Comparison of ENCODE assay signal across 8 cellular contexts in genomic region chr3:59212128-59212764, GRCh38.
DNase-seq lines count a peak whose midpoint lies in the region; ATAC-seq and TF ChIP-seq lines count a peak whose summit lies in the region.

No MANE protein-coding gene starts in this region.

- H3K9me3 ChIP-seq in WERI-Rb-1 (ENCODE audit: severe bottlenecking) (no peaks in the 10 kb centered on the region), cardiac muscle cell (ENCODE audit: low read depth) (no peaks in the 10 kb centered on the region)

- no peaks in the 10 kb centered on the region for H3K4me1 ChIP-seq in cardiac muscle cell (ENCODE audit: low read depth)

- no peaks in the 10 kb centered on the region for H3K36me3 Mint-ChIP-seq in HFFc6 (ENCODE audit: low read depth)

- TF ChIP-seq CTCF in HFFc6 (IDR thresholded peaks at IDR 0.05) (peak; percentile 82), WERI-Rb-1 (IDR thresholded peaks at IDR 0.05; ENCODE audit: low read depth, low read length) (peak; percentile 43), cardiac muscle cell (IDR thresholded peaks at IDR 0.05; ENCODE audit: low read depth, low read length) (peak; percentile 62)

- H3K36me3 ChIP-seq in WERI-Rb-1 (no peaks in the 10 kb centered on the region), cardiac muscle cell (no peaks in the 10 kb centered on the region)

- ATAC-seq in Right ventricle myocardium inferior (peak; percentile 60), HG02642 (IDR thresholded peaks at IDR 0.05; ENCODE audit: poor library complexity, unreplicated experiment) (no peak)

- H3K4me3 Mint-ChIP-seq in HFFc6: no peak overlapping the region

- H3K27me3 ChIP-seq in WERI-Rb-1 (ENCODE audit: insufficient read depth, low read depth, severe bottlenecking) (no peaks in the 10 kb centered on the region), cardiac muscle cell (no peaks in the 10 kb centered on the region)

- H3K4me1 Mint-ChIP-seq in HFFc6 (ENCODE audit: low read depth): no peaks in the 10 kb centered on the region

- DNase-seq in Right ventricle myocardium inferior (ENCODE audit: missing footprints) (no peak), cardiac septum (ENCODE audit: low spot score) (no peak), HFFc6 (peak; percentile 32), NCI-H1436 treated with DMSO at 0.1 percent for 48 hours (lab: John Stamatoyannopoulos, UW) (peak; percentile 18), WERI-Rb-1 (no peak), cardiac muscle cell (ENCODE audit: low read depth in 1 of 2, low spot score in 1 of 2) (peak; percentile 61), renal cortical epithelial cell (ENCODE audit: low read depth) (peak; percentile 55)

- intact Hi-C loops in Right ventricle myocardium inferior (cut with DNase I) (loop anchor here (1.0 to 5.0 kb wide), 2 partner anchors 363 to 645 kb away; no protein-coding TSS in a partner anchor), cardiac septum (cut with DNase I) (loop anchor here (5.0 to 10.0 kb wide), 2 partner anchors 363 to 645 kb away; no protein-coding TSS in a partner anchor)

- H3K9me3 Mint-ChIP-seq in HFFc6: no peaks in the 10 kb centered on the region

- H3K27me3 Mint-ChIP-seq in HFFc6 (ENCODE audit: insufficient read depth): peaks cover 7% of the 10 kb centered on the region

- H3K27ac ChIP-seq in WERI-Rb-1: no peak overlapping the region
- H3K27ac ChIP-seq in cardiac muscle cell: no peak overlapping the region

- H3K27ac Mint-ChIP-seq in HFFc6: no peak overlapping the region

- H3K4me3 ChIP-seq in WERI-Rb-1 (ENCODE audit: low read depth, low read length) (no peak overlapping the region), cardiac muscle cell (no peak overlapping the region)

Comparison
In these comparisons a context has a peak if more than half of its experiments do, and no peak if none do; other contexts are left out.
1. DNase-seq: peak in HFFc6 (single experiment), NCI-H1436 treated with DMSO at 0.1 percent for 48 hours (single experiment), cardiac muscle cell (2 of 2) and renal cortical epithelial cell (single experiment); none in Right ventricle myocardium inferior (single experiment), cardiac septum (single experiment) and WERI-Rb-1 (single experiment).
2. Peak in every context shown above with its lines, with median percentiles within 50 percentile points of each other: CTCF ChIP-seq.